8 cellular contexts compared by ENCODE assay signal in genomic region chr22:38336699-38337098, GRCh38. TPM values are rescaled to one million over a fixed set of nuclear protein-coding genes. Genes with fewer than 3 reads are reported as not detected.
DNase-seq lines count a peak whose midpoint lies in the region; ATAC-seq and TF ChIP-seq lines count a peak whose summit lies in the region.

No MANE protein-coding gene starts in this region.

- POLR2A ChIA-PET in WTC11 (lab: Charles Lee), result interaction anchor here (1.4 kb wide), 1 partner anchor 76 kb away, joined by 3 read pairs; no protein-coding TSS in a partner anchor

- peaks cover 2% of the 10 kb centered on the region for H3K4me1 Mint-ChIP-seq in T-helper 2 cell treated with Interferon-gamma antibody and Interleukin-4, amounts not matched to agents 5 μg/mL and 100 μg/mL, for 36 hours (ENCODE audit: low read depth)
- H3K4me1 Mint-ChIP-seq in WTC11, result peaks cover 30% of the 10 kb centered on the region

- no peaks in the 10 kb centered on the region for H3K9me3 Mint-ChIP-seq in T-helper 2 cell treated with Interferon-gamma antibody and Interleukin-4, amounts not matched to agents 5 μg/mL and 100 μg/mL, for 36 hours
- no peaks in the 10 kb centered on the region for H3K9me3 Mint-ChIP-seq in WTC11

- no peak overlapping the region for H3K27ac Mint-ChIP-seq in T-helper 2 cell treated with Interferon-gamma antibody and Interleukin-4, amounts not matched to agents 5 μg/mL and 100 μg/mL, for 36 hours
- peak overlapping the region; percentile 65; the same call in 1 of the 2 replicates for H3K27ac Mint-ChIP-seq in WTC11

- TF ChIP-seq CTCF in WTC11 (IDR thresholded peaks at IDR 0.05) (no peak), fibroblast of pulmonary artery (IDR thresholded peaks at IDR 0.05; ENCODE audit: low read length, missing control alignments) (no peak)

- CTCF ChIA-PET in WTC11 (lab: Charles Lee), result interaction anchor here (1.0 to 1.4 kb wide), 3 partner anchors 8 to 18 kb away, joined by 3 to 4 read pairs (median 4); no protein-coding TSS in a partner anchor

- no peak for ATAC-seq in WTC11

- H3K4me3 ChIP-seq in fibroblast of pulmonary artery (replicated peaks; ENCODE audit: low read depth, low read length) (peak overlapping the region; percentile 52), skeletal muscle cell (ENCODE audit: low read depth, low read length) (peak overlapping the region; percentile 50)

- intact Hi-C loops in head of caudate nucleus (cut with DNase I), result no loop called here

- peaks cover 9% of the 10 kb centered on the region for H3K27me3 Mint-ChIP-seq in T-helper 2 cell treated with Interferon-gamma antibody and Interleukin-4, amounts not matched to agents 5 μg/mL and 100 μg/mL, for 36 hours (ENCODE audit: low read depth)
- peaks cover 28% of the 10 kb centered on the region for H3K27me3 Mint-ChIP-seq in WTC11 (ENCODE audit: low read depth)

- no peak for DNase-seq in T-helper 2 cell treated with Interferon-gamma antibody and Interleukin-4, amounts not matched to agents 5 μg/mL and 100 μg/mL, for 36 hours (ENCODE audit: low spot score)
- DNase-seq in T-helper 2 cell, result no peak
- DNase-seq in WTC11 (ENCODE audit: low spot score), result no peak
- no peak for DNase-seq in fibroblast of pulmonary artery (ENCODE audit: low read depth)
- no peak for DNase-seq in skeletal muscle cell (ENCODE audit: low read depth)
- DNase-seq in middle frontal gyrus (ENCODE audit: extremely low spot score, low spot score), result no peak
- DNase-seq in activated gamma-delta T cell (lab: John Stamatoyannopoulos, UW), result no peak
- DNase-seq in head of caudate nucleus, result no peak

- H3K36me3 Mint-ChIP-seq in T-helper 2 cell treated with Interferon-gamma antibody and Interleukin-4, amounts not matched to agents 5 μg/mL and 100 μg/mL, for 36 hours (ENCODE audit: low read depth), result no peaks in the 10 kb centered on the region
- no peaks in the 10 kb centered on the region for H3K36me3 Mint-ChIP-seq in WTC11

- H3K4me3 Mint-ChIP-seq in T-helper 2 cell treated with Interferon-gamma antibody and Interleukin-4, amounts not matched to agents 5 μg/mL and 100 μg/mL, for 36 hours, result peak overlapping the region; percentile 74
- H3K4me3 Mint-ChIP-seq in WTC11, result peak overlapping the region; percentile 66

TF ChIP-seq in WTC11, 78 proteins besides CTCF, POLR2A, EP300 and RAD21:
- TF ChIP-seq NR2C2 (CRISPR knock-in tag; IDR thresholded peaks at IDR 0.05) (no peak), ZNF219 (CRISPR knock-in tag; IDR thresholded peaks at IDR 0.05; ENCODE audit: borderline replicate concordance) (no peak), SP1 (CRISPR knock-in tag; conservative IDR thresholded peaks at IDR 0.05) (no peak), ATF6 (CRISPR knock-in tag; IDR thresholded peaks at IDR 0.05) (no peak), USF2 (CRISPR knock-in tag; IDR thresholded peaks at IDR 0.05) (no peak), FOXK1 (CRISPR knock-in tag; IDR thresholded peaks at IDR 0.05) (no peak)
- TF ChIP-seq, protein P1, sequence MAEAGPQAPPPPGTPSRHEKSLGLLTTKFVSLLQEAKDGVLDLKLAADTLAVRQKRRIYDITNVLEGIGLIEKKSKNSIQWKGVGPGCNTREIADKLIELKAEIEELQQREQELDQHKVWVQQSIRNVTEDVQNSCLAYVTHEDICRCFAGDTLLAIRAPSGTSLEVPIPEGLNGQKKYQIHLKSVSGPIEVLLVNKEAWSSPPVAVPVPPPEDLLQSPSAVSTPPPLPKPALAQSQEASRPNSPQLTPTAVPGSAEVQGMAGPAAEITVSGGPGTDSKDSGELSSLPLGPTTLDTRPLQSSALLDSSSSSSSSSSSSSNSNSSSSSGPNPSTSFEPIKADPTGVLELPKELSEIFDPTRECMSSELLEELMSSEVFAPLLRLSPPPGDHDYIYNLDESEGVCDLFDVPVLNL (CRISPR knock-in tag; IDR thresholded peaks at IDR 0.05; ENCODE audit: borderline replicate concordance, low read depth), result no peak
TF ChIP-seq in WTC11: peak in this region for 0.

RNA-seq across cellular contexts. Expression of gene CSNK1E, which starts 19.5 kb away (rescaled TPM):
- total RNA-seq in WTC11 (2021), result 262 to 271 TPM (median 265 TPM) in 3 replicates
